8 cellular contexts compared by ENCODE assay signal in the genomic region with DNA sequence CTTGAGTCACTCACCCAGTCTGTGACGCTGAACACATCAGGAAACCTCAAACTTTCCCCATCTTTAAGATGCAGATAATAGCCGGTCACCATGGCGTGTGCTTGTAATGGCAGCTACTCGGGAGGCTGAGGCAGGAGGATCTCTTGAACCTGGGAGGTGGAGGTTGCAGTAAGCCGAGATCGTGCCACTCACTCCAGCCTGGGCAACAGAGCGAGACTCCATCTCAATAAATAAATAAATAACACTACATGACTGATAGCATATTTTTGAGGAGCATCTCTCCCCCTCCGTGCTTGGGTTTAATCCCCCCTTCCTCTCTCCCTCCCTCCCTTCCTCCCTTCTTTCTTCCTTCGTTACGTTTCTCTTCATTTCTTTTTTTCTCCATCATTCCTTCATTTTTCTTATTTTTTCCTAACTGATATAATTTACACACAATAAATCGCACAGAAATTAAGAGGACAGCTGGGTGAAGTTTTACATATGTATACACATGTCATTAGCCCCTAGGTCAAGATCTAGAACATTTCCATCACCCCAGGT. TPM values are rescaled to one million over a fixed set of nuclear protein-coding genes. Genes with fewer than 3 reads are reported as not detected.
DNase-seq lines count a peak whose midpoint lies in the region; ATAC-seq and TF ChIP-seq lines count a peak whose summit lies in the region.

No MANE protein-coding gene starts in this region.

- H3K4me1 ChIP-seq in DND-41 (ENCODE audit: insufficient read depth, low read length) (peaks cover 5% of the 10 kb centered on the region; the same call in 1 of the 2 replicates), lung (ENCODE audit: control insufficient read depth in 2 of 2, insufficient read depth in 2 of 2, low read length in 2 of 2) (peaks cover 0 to 4% of the 10 kb centered on the region in 2 donors)

- no peaks in the 10 kb centered on the region for H3K9me3 ChIP-seq in DND-41 (ENCODE audit: insufficient read depth, low read length, severe bottlenecking)
- H3K9me3 ChIP-seq in lung (ENCODE audit: control insufficient read depth in 2 of 2, insufficient read depth in 1 of 2, low read length in 1 of 2): no peaks in the 10 kb centered on the region

- peaks cover 5% of the 10 kb centered on the region for H3K27me3 Mint-ChIP-seq in activated T-helper 1 cell treated with anti-CD3 and anti-CD28 coated beads, Interleukin-12 subunit alpha, Interleukin-12 subunit beta, Interleukin-2, Interleukin-4 antibody, amounts not matched to agents 30 ng/mL and 10 ng/mL and 1 ng/mL, durations not matched to agents 14 hours and 24 hours and 36 hours (ENCODE audit: insufficient read depth)

- WGBS in lung, 2 donors: 88 to 94% methylated on average over 11 of the region's 11 CpGs

- no peaks in the 10 kb centered on the region for H3K79me2 ChIP-seq in DND-41 (ENCODE audit: insufficient read depth, low read length)

- H3K4me3 ChIP-seq in DND-41 (ENCODE audit: low read depth in 1 of 2, low read length in 2 of 2): no peak overlapping the region
- no peak overlapping the region for H3K4me3 ChIP-seq in lung

- H3K9me3 Mint-ChIP-seq in activated T-helper 1 cell treated with anti-CD3 and anti-CD28 coated beads, Interleukin-12 subunit alpha, Interleukin-12 subunit beta, Interleukin-2, Interleukin-4 antibody, amounts not matched to agents 30 ng/mL and 10 ng/mL and 1 ng/mL, durations not matched to agents 14 hours and 24 hours and 36 hours: no peaks in the 10 kb centered on the region

- no peaks in the 10 kb centered on the region for H4K20me1 ChIP-seq in DND-41 (ENCODE audit: insufficient read depth, low read length)

- no peak for ATAC-seq in DND-41 (ENCODE audit: insufficient read depth, low read depth)
- ATAC-seq in HG02571 (IDR thresholded peaks at IDR 0.05; ENCODE audit: unreplicated experiment): peak; percentile 15
- no peak for ATAC-seq in lung (ENCODE audit: insufficient read depth, low FRiP score)

- DNase-seq in DND-41: no peak
- DNase-seq in activated T-helper 1 cell treated with anti-CD3 and anti-CD28 coated beads, Interleukin-12 subunit alpha, Interleukin-12 subunit beta, Interleukin-2, Interleukin-4 antibody, amounts not matched to agents 30 ng/mL and 10 ng/mL and 1 ng/mL, durations not matched to agents 14 hours and 24 hours and 36 hours (ENCODE audit: low spot score): no peak
- no peak for DNase-seq in lung (ENCODE audit: low spot score)
- DNase-seq in OCI-M2 (lab: John Stamatoyannopoulos, UW; ENCODE audit: unreplicated experiment): no peak
- no peak for DNase-seq in germinal center (ENCODE audit: low spot score)
- no peak for DNase-seq in NAMALWA (ENCODE audit: low spot score)
- no peak for DNase-seq in NCI-H1105 (lab: John Stamatoyannopoulos, UW)

- peak overlapping the region; percentile 99 for H3K27ac Mint-ChIP-seq in activated T-helper 1 cell treated with anti-CD3 and anti-CD28 coated beads, Interleukin-12 subunit alpha, Interleukin-12 subunit beta, Interleukin-2, Interleukin-4 antibody, amounts not matched to agents 30 ng/mL and 10 ng/mL and 1 ng/mL, durations not matched to agents 14 hours and 24 hours and 36 hours

- intact Hi-C loops in activated T-helper 1 cell treated with anti-CD3 and anti-CD28 coated beads, Interleukin-12 subunit alpha, Interleukin-12 subunit beta, Interleukin-2, Interleukin-4 antibody, amounts not matched to agents 30 ng/mL and 10 ng/mL and 1 ng/mL, durations not matched to agents 14 hours and 24 hours and 36 hours (cut with micrococcal nuclease): loop anchor here (1.0 kb wide), 2 partner anchors 9 to 129 kb away; no protein-coding TSS in a partner anchor

- no peak overlapping the region for H3K4me2 ChIP-seq in DND-41 (ENCODE audit: insufficient read depth, low read length)

- peak overlapping the region; percentile 87 for H3K4me3 Mint-ChIP-seq in activated T-helper 1 cell treated with anti-CD3 and anti-CD28 coated beads, Interleukin-12 subunit alpha, Interleukin-12 subunit beta, Interleukin-2, Interleukin-4 antibody, amounts not matched to agents 30 ng/mL and 10 ng/mL and 1 ng/mL, durations not matched to agents 14 hours and 24 hours and 36 hours

- H3K9ac ChIP-seq in DND-41 (ENCODE audit: low read depth, low read length): no peak overlapping the region

- H3K36me3 ChIP-seq in DND-41 (ENCODE audit: insufficient read depth, low read length): no peaks in the 10 kb centered on the region
- H3K36me3 ChIP-seq in lung (ENCODE audit: control insufficient read depth in 2 of 2, insufficient read depth in 2 of 2, low read length in 2 of 2): no peaks in the 10 kb centered on the region

- H3K27me3 ChIP-seq in DND-41 (ENCODE audit: insufficient read depth, low read length, poor library complexity) (peaks cover 3% of the 10 kb centered on the region), lung (ENCODE audit: control insufficient read depth, insufficient read depth) (no peaks in the 10 kb centered on the region)

- 0 out of 2 replicates have a peak overlapping the region, but pooled peaks have one; percentile 0 for H2AFZ ChIP-seq in DND-41 (ENCODE audit: low read depth, low read length)

- H3K27ac ChIP-seq in DND-41 (ENCODE audit: low read length) (no peak overlapping the region), lung (ENCODE audit: low read depth in 1 of 2, low read length in 1 of 2) (peak overlapping the region; percentile 40 to 84)

- peaks cover 1% of the 10 kb centered on the region for H3K36me3 Mint-ChIP-seq in activated T-helper 1 cell treated with anti-CD3 and anti-CD28 coated beads, Interleukin-12 subunit alpha, Interleukin-12 subunit beta, Interleukin-2, Interleukin-4 antibody, amounts not matched to agents 30 ng/mL and 10 ng/mL and 1 ng/mL, durations not matched to agents 14 hours and 24 hours and 36 hours (ENCODE audit: low read depth)

- TF ChIP-seq CTCF in DND-41 (IDR thresholded peaks at IDR 0.05; ENCODE audit: borderline replicate concordance, extremely low read depth, low read length, poor library complexity, severe bottlenecking) (no peak), lung (IDR thresholded peaks at IDR 0.05; ENCODE audit: control extremely low read depth, extremely low read depth) (no peak)

- peaks cover 37% of the 10 kb centered on the region for H3K4me1 Mint-ChIP-seq in activated T-helper 1 cell treated with anti-CD3 and anti-CD28 coated beads, Interleukin-12 subunit alpha, Interleukin-12 subunit beta, Interleukin-2, Interleukin-4 antibody, amounts not matched to agents 30 ng/mL and 10 ng/mL and 1 ng/mL, durations not matched to agents 14 hours and 24 hours and 36 hours (ENCODE audit: low read depth)

RNA-seq across cellular contexts. Expression of gene EZR, which starts 51.3 kb away (rescaled TPM):
- total RNA-seq in activated T-helper 1 cell treated with anti-CD3 and anti-CD28 coated beads, Interleukin-12 subunit alpha, Interleukin-12 subunit beta, Interleukin-2, Interleukin-4 antibody, amounts not matched to agents 30 ng/mL and 10 ng/mL and 1 ng/mL, durations not matched to agents 14 hours and 24 hours and 36 hours: 205 and 206 TPM in 2 replicates
- 100 to 1,000 TPM; 168 to 452 TPM for total RNA-seq in lung
- polyA plus RNA-seq in lung: 100 to 1,000 TPM; 173 to 222 TPM
